Comparison of ENCODE assay signal across 1 cellular context in genomic region chr12:19461986-19462385, GRCh38.
TF ChIP-seq lines count a peak whose summit lies in the region.

No MANE protein-coding gene starts in this region.

TF ChIP-seq in HEK293, 187 proteins besides CTCF, POLR2A, EP300 and RAD21 (continued from another document):
- TF ChIP-seq IKZF3 (tag by site-specific recombination; IDR thresholded peaks at IDR 0.05), result no peak
- TF ChIP-seq YY2 (tag by site-specific recombination; IDR thresholded peaks at IDR 0.05), result no peak
- TF ChIP-seq KLF9 (tag by site-specific recombination; IDR thresholded peaks at IDR 0.05; ENCODE audit: low read depth), result no peak
- no peak for TF ChIP-seq ZNF580 (tag by site-specific recombination; IDR thresholded peaks at IDR 0.05)
- no peak for TF ChIP-seq ZNF274 (IDR thresholded peaks at IDR 0.05; ENCODE audit: low read length)
- no peak for TF ChIP-seq ZNF274 (tag by site-specific recombination; IDR thresholded peaks at IDR 0.05; ENCODE audit: borderline replicate concordance)
- 0 out of 2 replicates have a peak, but pooled peaks have one; percentile 18 for TF ChIP-seq EGR2 (tag by site-specific recombination; IDR thresholded peaks at IDR 0.05; ENCODE audit: low read depth)
